8 cellular contexts compared by ENCODE assay signal in the genomic region with DNA sequence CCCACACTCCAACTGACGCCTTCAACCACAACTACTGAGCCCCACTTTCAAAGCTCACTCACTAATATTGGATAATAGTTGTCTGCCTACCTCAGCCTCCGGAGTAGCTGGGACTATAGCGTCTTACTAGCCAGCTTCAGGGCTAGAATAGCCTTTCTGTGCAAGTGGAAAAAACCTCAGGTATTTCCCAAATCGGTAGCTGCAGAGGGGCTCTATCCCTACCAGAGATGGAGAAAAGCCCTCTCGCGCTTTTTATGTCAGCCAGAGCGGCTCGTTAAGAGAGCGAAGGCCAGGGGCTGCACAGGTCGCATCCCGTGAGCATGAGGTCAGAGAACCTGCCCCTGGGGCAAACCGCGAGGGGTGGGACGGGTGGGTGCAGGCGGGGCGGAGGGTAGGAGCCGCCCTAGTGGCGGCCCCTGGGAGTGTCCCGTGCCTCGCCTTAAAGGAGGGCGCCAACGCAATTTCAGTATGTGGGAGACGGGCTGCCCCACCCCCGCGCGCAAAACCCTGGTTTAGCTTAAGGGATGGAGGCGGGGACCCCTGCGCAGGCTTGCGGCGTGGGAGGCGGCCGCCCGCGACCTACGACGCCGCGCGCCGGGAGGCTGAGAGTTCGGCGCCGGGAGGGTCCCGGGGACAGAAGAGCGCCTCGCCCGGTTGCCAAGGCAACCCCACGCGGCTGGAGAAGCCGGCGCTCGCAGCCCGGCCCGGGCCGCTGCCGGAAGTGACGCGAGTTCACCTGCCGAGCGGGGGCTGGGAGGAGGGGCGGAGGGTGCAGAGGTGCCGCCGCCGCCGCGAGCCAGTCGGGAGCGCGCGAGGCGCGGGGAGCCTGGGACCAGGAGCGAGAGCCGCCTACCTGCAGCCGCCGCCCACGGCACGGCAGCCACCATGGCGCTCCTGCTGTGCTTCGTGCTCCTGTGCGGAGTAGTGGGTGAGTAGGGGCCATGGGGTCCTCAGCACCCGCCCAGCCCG. TPM values are rescaled to one million over a fixed set of nuclear protein-coding genes. Genes with fewer than 3 reads are reported as not detected.
DNase-seq lines count a peak whose midpoint lies in the region; ATAC-seq and TF ChIP-seq lines count a peak whose summit lies in the region.

Gene CXADR, plus strand, starts transcription at position 799 of the 969 bp plus-strand sequence. Its CDS starts 87 bp downstream, at position 886.

- peaks cover 21% of the 10 kb centered on the region for H3K4me1 Mint-ChIP-seq in activated CD8-positive, alpha-beta T cell treated with anti-CD3 and anti-CD28 coated beads, Interleukin-2, amount 10 ng/mL, durations not matched to agents 7 days and 5 days (ENCODE audit: low read depth)

- peak; percentile 94 for DNase-seq in NCI-H345 treated with DMSO at 0.1 percent for 48 hours (lab: John Stamatoyannopoulos, UW; ENCODE audit: unreplicated experiment)
- DNase-seq in activated CD8-positive, alpha-beta T cell treated with anti-CD3 and anti-CD28 coated beads, Interleukin-2, amount 10 ng/mL, durations not matched to agents 7 days and 5 days = peak; percentile 80
- DNase-seq in effector memory CD4-positive, alpha-beta T cell = peak; percentile 62 to 73 (median 70)
- DNase-seq in stimulated activated CD8-positive, alpha-beta memory T cell treated with anti-CD3 and anti-CD28 coated beads, Interleukin-15, amount 100 ng/mL, for 48 hours (ENCODE audit: low read depth in 2 of 2) = peak; percentile 61 to 68

- H3K27ac ChIP-seq in 22Rv1 = peak within 1 kb of the TSS; percentile 76
- peak within 1 kb of the TSS; percentile 33 for H3K27ac ChIP-seq in effector memory CD4-positive, alpha-beta T cell (ENCODE audit: insufficient read depth, low read length, poor library complexity, severe bottlenecking)
- peak within 1 kb of the TSS; percentile 64 for H3K27ac ChIP-seq in mesodermal cell (ENCODE audit: low read depth, low read length, severe bottlenecking)

- H3K27me3 ChIP-seq in effector memory CD4-positive, alpha-beta T cell (replicated peaks; ENCODE audit: control insufficient read depth, insufficient read depth, low read length, poor library complexity, severe bottlenecking) = no peaks in the 10 kb centered on the region

- H3K36me3 Mint-ChIP-seq in activated CD8-positive, alpha-beta T cell treated with anti-CD3 and anti-CD28 coated beads, Interleukin-2, amount 10 ng/mL, durations not matched to agents 7 days and 5 days (ENCODE audit: low read depth) = no peaks in the 10 kb centered on the region

- H3K27ac Mint-ChIP-seq in activated CD8-positive, alpha-beta T cell treated with anti-CD3 and anti-CD28 coated beads, Interleukin-2, amount 10 ng/mL, durations not matched to agents 7 days and 5 days = no peak within 1 kb of the TSS

- CTCF ChIA-PET in activated CD8-positive, alpha-beta T cell treated with anti-CD3 and anti-CD28 coated beads, Interleukin-2, amount 10 ng/mL, durations not matched to agents 7 days and 5 days (lab: Charles Lee) = interaction anchor here (0.6 to 1.5 kb wide), 5 partner anchors 9 to 234 kb away, joined by 3 to 7 read pairs (median 3); no protein-coding TSS in a partner anchor

- POLR2A ChIA-PET in activated CD8-positive, alpha-beta T cell treated with anti-CD3 and anti-CD28 coated beads, Interleukin-2, amount 10 ng/mL, durations not matched to agents 7 days and 5 days (lab: Charles Lee) = no interaction called here

- peaks cover 7% of the 10 kb centered on the region for H3K4me1 ChIP-seq in effector memory CD4-positive, alpha-beta T cell (ENCODE audit: control insufficient read depth, insufficient read depth, low read length, poor library complexity, severe bottlenecking)
- peaks cover 12% of the 10 kb centered on the region for H3K4me1 ChIP-seq in mesodermal cell (ENCODE audit: control insufficient read depth, insufficient read depth, low read length, poor library complexity, severe bottlenecking)

- H3K9me3 ChIP-seq in effector memory CD4-positive, alpha-beta T cell (ENCODE audit: control insufficient read depth, low read length) = no peaks in the 10 kb centered on the region
- H3K9me3 ChIP-seq in mesodermal cell (ENCODE audit: control insufficient read depth, low read length) = no peaks in the 10 kb centered on the region

- peak; percentile 74 for TF ChIP-seq CTCF in 22Rv1 (IDR thresholded peaks at IDR 0.05)

- H3K9me3 Mint-ChIP-seq in activated CD8-positive, alpha-beta T cell treated with anti-CD3 and anti-CD28 coated beads, Interleukin-2, amount 10 ng/mL, durations not matched to agents 7 days and 5 days (ENCODE audit: insufficient read depth) = no peaks in the 10 kb centered on the region

- H3K4me3 Mint-ChIP-seq in activated CD8-positive, alpha-beta T cell treated with anti-CD3 and anti-CD28 coated beads, Interleukin-2, amount 10 ng/mL, durations not matched to agents 7 days and 5 days = peak within 1 kb of the TSS; percentile 81

- 2 to 5% methylated on average over 47 to 49 of the region's 83 CpGs for WGBS in mesodermal cell (ENCODE audit: insufficient coverage in 2 of 2), 2 experiments

- peak within 1 kb of the TSS; percentile 81 for H3K4me3 ChIP-seq in effector memory CD4-positive, alpha-beta T cell (ENCODE audit: insufficient read depth, low read depth, low read length, poor library complexity, severe bottlenecking)
- H3K4me3 ChIP-seq in mesodermal cell (ENCODE audit: extremely low read depth, insufficient read depth, low read length, poor library complexity, severe bottlenecking) = peak within 1 kb of the TSS; percentile 96

- no peaks in the 10 kb centered on the region for H3K36me3 ChIP-seq in effector memory CD4-positive, alpha-beta T cell (ENCODE audit: control insufficient read depth, insufficient read depth, low read length)
- H3K36me3 ChIP-seq in mesodermal cell (ENCODE audit: control insufficient read depth, insufficient read depth, low read length) = no peaks in the 10 kb centered on the region

- ATAC-seq in GM18861 (IDR thresholded peaks at IDR 0.05; ENCODE audit: unreplicated experiment) = peak; percentile 71
- peak; percentile 91 for ATAC-seq in HG03135 (IDR thresholded peaks at IDR 0.05; ENCODE audit: unreplicated experiment)
- ATAC-seq in activated CD8-positive, alpha-beta T cell treated with anti-CD3 and anti-CD28 coated beads, Interleukin-2, amount 10 ng/mL, durations not matched to agents 7 days and 5 days = peak; percentile 85

- H3K27me3 Mint-ChIP-seq in activated CD8-positive, alpha-beta T cell treated with anti-CD3 and anti-CD28 coated beads, Interleukin-2, amount 10 ng/mL, durations not matched to agents 7 days and 5 days (ENCODE audit: low read depth) = peaks cover 39% of the 10 kb centered on the region

RNA-seq across cellular contexts. Expression of gene CXADR, which starts in this region (rescaled TPM):
- under 1 TPM; 0.26 to 0.34 TPM for total RNA-seq in activated CD8-positive, alpha-beta T cell treated with anti-CD3 and anti-CD28 coated beads, Interleukin-2, amount 10 ng/mL, durations not matched to agents 7 days and 5 days
- 32.3 TPM for polyA plus RNA-seq in mesodermal cell (2013, experiment 1 of 2)
- polyA plus RNA-seq in mesodermal cell (2013, experiment 2 of 2) = 37.2 TPM

Comparison
In these comparisons a context has a peak if more than half of its experiments do, and no peak if none do; other contexts are left out.
1. Peak in every context shown above with its lines: DNase-seq, ATAC-seq, H3K4me3 ChIP-seq and H3K27ac ChIP-seq.
2. Peak in DNase-seq and ATAC-seq in activated CD8-positive, alpha-beta T cell treated with anti-CD3 and anti-CD28 coated beads, Interleukin-2, amount 10 ng/mL, durations not matched to agents 7 days and 5 days; RNA of the gene not detected or under 1 TPM.